ENCODE assay signal across 14 cellular contexts in the genomic region with DNA sequence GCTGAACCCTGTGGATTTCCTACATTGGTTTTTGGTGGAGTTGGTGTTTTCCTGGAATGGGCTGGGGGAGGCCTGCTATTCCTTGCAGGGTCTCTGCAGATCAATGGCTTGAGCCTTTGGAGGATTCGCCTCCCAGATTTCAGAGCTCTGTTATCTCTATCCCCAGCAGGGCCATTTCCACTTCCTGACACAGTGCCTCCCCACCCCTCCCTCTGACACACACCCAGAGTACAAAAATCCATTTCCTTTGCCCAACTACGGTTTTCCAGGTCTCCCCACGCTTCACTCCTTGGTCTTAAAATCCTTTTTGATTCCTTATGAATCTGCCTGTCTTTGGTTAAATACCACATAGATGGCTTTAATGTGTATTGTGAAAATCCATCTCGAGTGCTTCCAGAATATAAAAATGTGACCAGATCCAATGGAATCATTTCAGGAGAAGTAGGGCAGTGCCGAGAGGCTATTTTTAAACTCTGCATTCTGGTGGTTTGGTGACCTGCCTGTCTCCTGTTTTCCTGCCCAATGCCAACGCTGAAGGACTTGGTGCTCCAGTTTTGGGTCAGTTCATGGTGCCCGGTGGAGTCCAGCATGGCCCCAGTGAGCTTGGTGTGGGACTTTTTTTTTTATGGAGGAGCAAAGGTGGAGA.
A peak's percentile ranks its signal among the peaks of the same experiment; 100 is the strongest.
DNase-seq lines count a peak whose midpoint lies in the region; ATAC-seq and TF ChIP-seq lines count a peak whose summit lies in the region.
"Had no signal": no experiment of that assay in that cellular context is flagged by ENCODE, and none has a peak within 500 bp of the region (broad histone marks: within the 10 kb centered on the region; RNA-seq: fewer than 3 reads in every experiment).

No MANE protein-coding gene starts in this region.

- H3K27me3 ChIP-seq in left lung, result no peaks in the 10 kb centered on the region
- H3K27me3 ChIP-seq: dorsolateral prefrontal cortex had no signal

- no peaks in the 10 kb centered on the region for H3K9me3 Mint-ChIP-seq in chondrocyte (ENCODE audit: low read depth)

- H3K9me3 ChIP-seq in mesodermal cell (ENCODE audit: control insufficient read depth, low read length), result no peaks in the 10 kb centered on the region
- no peaks in the 10 kb centered on the region for H3K9me3 ChIP-seq in left lung

- H3K36me3 Mint-ChIP-seq in chondrocyte (ENCODE audit: low read depth), result no peaks in the 10 kb centered on the region

- H3K27ac Mint-ChIP-seq in chondrocyte (ENCODE audit: unreplicated experiment), result peak overlapping the region; percentile 53

- ATAC-seq in HG02840 (IDR thresholded peaks at IDR 0.05; ENCODE audit: low FRiP score, unreplicated experiment) (no peak), left lung (no peak)

- H3K36me3 ChIP-seq in mesodermal cell (ENCODE audit: control insufficient read depth, insufficient read depth, low read length) (no peaks in the 10 kb centered on the region), left lung (no peaks in the 10 kb centered on the region)

- no peak overlapping the region for H3K4me3 Mint-ChIP-seq in chondrocyte (ENCODE audit: unreplicated experiment)

- peak; percentile 34 for DNase-seq in AG10803 (ENCODE audit: low read depth)
- peak; percentile 34 for DNase-seq in EH (ENCODE audit: low read depth)
- no peak for DNase-seq in chondrocyte (ENCODE audit: low spot score)
- DNase-seq in left lung, result no peak
- no peak for DNase-seq in DMS53 treated with DMSO at 0.1 percent for 48 hours (lab: John Stamatoyannopoulos, UW; ENCODE audit: unreplicated experiment)
- DNase-seq in ecto neural progenitor cell (ENCODE audit: low spot score), result no peak
- DNase-seq: activated CD4-positive, alpha-beta T cell treated with anti-CD3 and anti-CD28 coated beads for 1 hour; activated T-cell treated with anti-CD3 and anti-CD28 coated beads, Interleukin-2, amount 50 U/mL, for 48 hours; amniotic stem cell; GF-D8; NCI-H1930 had no signal

- WGBS in mesodermal cell (ENCODE audit: insufficient coverage in 2 of 2), 2 experiments, result 73 to 84% methylated on average over 4 to 7 of the region's 7 CpGs

- H3K4me1 Mint-ChIP-seq in chondrocyte (ENCODE audit: low read depth), result peaks cover 13% of the 10 kb centered on the region

- H3K4me1 ChIP-seq in mesodermal cell (ENCODE audit: control insufficient read depth, insufficient read depth, low read length, poor library complexity, severe bottlenecking), result peaks cover 19% of the 10 kb centered on the region
- H3K4me1 ChIP-seq in left lung, result peaks cover 0 to 6% of the 10 kb centered on the region in 2 donors

- TF ChIP-seq CTCF in AG10803 (conservative IDR thresholded peaks at IDR 0.05; ENCODE audit: low read length) (no peak), chondrocyte (IDR thresholded peaks at IDR 0.05) (no peak), left lung (IDR thresholded peaks at IDR 0.05) (no peak)

- H3K4me3 ChIP-seq in AG10803 (ENCODE audit: low read length) (no peak overlapping the region), mesodermal cell (ENCODE audit: extremely low read depth, insufficient read depth, low read length, poor library complexity, severe bottlenecking) (no peak overlapping the region), left lung (no peak overlapping the region)
- H3K4me3 ChIP-seq: dorsolateral prefrontal cortex had no signal

- H3K27ac ChIP-seq in mesodermal cell (ENCODE audit: low read depth, low read length, severe bottlenecking), result peak overlapping the region; percentile 64
- peak overlapping the region in 1 of 2 donors; percentile 29 for H3K27ac ChIP-seq in left lung

- intact Hi-C loops in left lung (cut with DNase I), result no loop called here

- no peaks in the 10 kb centered on the region for H3K27me3 Mint-ChIP-seq in chondrocyte (ENCODE audit: low read depth)

Comparison
In these comparisons a context has a peak if more than half of its experiments do, and no peak if none do; other contexts are left out.
1. DNase-seq: peak in AG10803 (single experiment) and EH (single experiment); none in chondrocyte (single experiment), left lung (0 of 2), DMS53 treated with DMSO at 0.1 percent for 48 hours (single experiment) and ecto neural progenitor cell (single experiment).